ENCODE assay signal across 21 cellular contexts in genomic region chr9:36987409-36987808, GRCh38. TPM values are rescaled to one million over a fixed set of nuclear protein-coding genes. Genes with fewer than 3 reads are reported as not detected.
DNase-seq lines count a peak whose midpoint lies in the region; ATAC-seq and TF ChIP-seq lines count a peak whose summit lies in the region.
"Had no signal": no experiment of that assay in that cellular context is flagged by ENCODE, and none has a peak within 500 bp of the region (broad histone marks: within the 10 kb centered on the region; RNA-seq: fewer than 3 reads in every experiment).

No MANE protein-coding gene starts in this region.

- H3K4me3 Mint-ChIP-seq in activated naive CD4-positive, alpha-beta T cell treated with anti-CD3 and anti-CD28 coated beads, Interleukin-2, amount 50 U/mL, for 24 hours = peak overlapping the region; percentile 37
- H3K4me3 Mint-ChIP-seq in naive B cell = peak overlapping the region; percentile 72 to 91 (median 78)
- peak overlapping the region; percentile 61 to 71 for H3K4me3 Mint-ChIP-seq in stimulated activated naive CD8-positive, alpha-beta T cell treated with anti-CD3 and anti-CD28 coated beads, Interleukin-15, amount 100 ng/mL, for 72 hours
- H3K4me3 Mint-ChIP-seq: activated CD4-positive, alpha-beta T cell treated with anti-CD3 and anti-CD28 coated beads, Interleukin-2, amount 10 ng/mL, durations not matched to agents 7 days and 5 days had no signal

- peaks cover 11% of the 10 kb centered on the region for H3K9me3 Mint-ChIP-seq in activated naive CD4-positive, alpha-beta T cell treated with anti-CD3 and anti-CD28 coated beads, Interleukin-2, amount 50 U/mL, for 24 hours
- H3K9me3 Mint-ChIP-seq in naive B cell = peaks cover 0 to 11% (median 5%) of the 10 kb centered on the region in 7 donors
- H3K9me3 Mint-ChIP-seq in stimulated activated naive CD8-positive, alpha-beta T cell treated with anti-CD3 and anti-CD28 coated beads, Interleukin-15, amount 100 ng/mL, for 72 hours = peaks cover 11 to 17% of the 10 kb centered on the region in 2 donors

- ATAC-seq in naive B cell (ENCODE audit: low read depth in 2 of 2) (no peak), HG02885 (IDR thresholded peaks at IDR 0.05; ENCODE audit: poor library complexity, unreplicated experiment) (no peak)
- no peak for ATAC-seq in stimulated activated naive CD8-positive, alpha-beta T cell treated with anti-CD3 and anti-CD28 coated beads, Interleukin-15, amount 100 ng/mL, for 72 hours
- ATAC-seq: left lobe of liver had no signal

- DNase-seq in activated naive CD4-positive, alpha-beta T cell treated with Interleukin-2 at 50 U/mL for 16 hours = no peak
- DNase-seq in coronary artery (ENCODE audit: low spot score) = no peak
- no peak for DNase-seq in naive B cell
- no peak for DNase-seq in stimulated activated naive CD8-positive, alpha-beta T cell treated with anti-CD3 and anti-CD28 coated beads, Interleukin-15, amount 100 ng/mL, for 72 hours
- DNase-seq in activated CD4-positive, alpha-beta T cell treated with anti-CD3 and anti-CD28 coated beads for 1 hour = no peak
- no peak for DNase-seq in medulla oblongata (ENCODE audit: extremely low spot score)
- DNase-seq: activated CD4-positive, alpha-beta T cell treated with anti-CD3 and anti-CD28 coated beads, Interleukin-2, amount 10 ng/mL, durations not matched to agents 7 days and 5 days; activated CD8-positive, alpha-beta memory T cell treated with anti-CD3 and anti-CD28 coated beads, Interleukin-2, amount 50 U/mL, for 4 hours; amniotic stem cell; midbrain; NCI-H1417 treated with DMSO at 0.1 percent for 48 hours; NCI-H2171; NCI-H524 treated with DMSO at 0.1 percent for 48 hours; spleen; stimulated activated CD4-positive, alpha-beta T cell treated with anti-CD3 and anti-CD28 coated beads, Interleukin-4, amount 100 ng/mL, for 1 hour; T-helper 2 cell; upper lobe of left lung had no signal

- peaks cover 9% of the 10 kb centered on the region for H3K36me3 Mint-ChIP-seq in activated naive CD4-positive, alpha-beta T cell treated with anti-CD3 and anti-CD28 coated beads, Interleukin-2, amount 50 U/mL, for 24 hours
- peaks cover 15 to 41% of the 10 kb centered on the region in 2 donors for H3K36me3 Mint-ChIP-seq in naive B cell

- peak overlapping the region; percentile 25 for H3K4me3 ChIP-seq in coronary artery
- H3K4me3 ChIP-seq: upper lobe of left lung had no signal

- no peak overlapping the region for H3K27ac Mint-ChIP-seq in activated naive CD4-positive, alpha-beta T cell treated with anti-CD3 and anti-CD28 coated beads, Interleukin-2, amount 50 U/mL, for 24 hours
- peak overlapping the region; percentile 91 to 97 (median 96) for H3K27ac Mint-ChIP-seq in naive B cell
- H3K27ac Mint-ChIP-seq in stimulated activated naive CD8-positive, alpha-beta T cell treated with anti-CD3 and anti-CD28 coated beads, Interleukin-15, amount 100 ng/mL, for 72 hours = no peak overlapping the region
- H3K27ac Mint-ChIP-seq: activated CD4-positive, alpha-beta T cell treated with anti-CD3 and anti-CD28 coated beads, Interleukin-2, amount 10 ng/mL, durations not matched to agents 7 days and 5 days had no signal

- H3K27ac ChIP-seq in coronary artery = no peak overlapping the region
- H3K27ac ChIP-seq: cardiac muscle cell, upper lobe of left lung had no signal

- peaks cover 20% of the 10 kb centered on the region for H3K4me1 Mint-ChIP-seq in activated naive CD4-positive, alpha-beta T cell treated with anti-CD3 and anti-CD28 coated beads, Interleukin-2, amount 50 U/mL, for 24 hours
- H3K4me1 Mint-ChIP-seq in naive B cell = peaks cover 72 to 91% (median 89%) of the 10 kb centered on the region in 3 donors
- H3K4me1 Mint-ChIP-seq in stimulated activated naive CD8-positive, alpha-beta T cell treated with anti-CD3 and anti-CD28 coated beads, Interleukin-15, amount 100 ng/mL, for 72 hours = peaks cover 20% of the 10 kb centered on the region

- TF ChIP-seq CTCF in coronary artery (IDR thresholded peaks at IDR 0.05) = no peak

- H3K27me3 Mint-ChIP-seq in activated naive CD4-positive, alpha-beta T cell treated with anti-CD3 and anti-CD28 coated beads, Interleukin-2, amount 50 U/mL, for 24 hours = peaks cover 57% of the 10 kb centered on the region
- H3K27me3 Mint-ChIP-seq in naive B cell = no peaks in the 10 kb centered on the region
- H3K27me3 Mint-ChIP-seq in stimulated activated naive CD8-positive, alpha-beta T cell treated with anti-CD3 and anti-CD28 coated beads, Interleukin-15, amount 100 ng/mL, for 72 hours = peaks cover 77% of the 10 kb centered on the region

RNA-seq across cellular contexts. Expression of gene PAX5, which starts 46.7 kb away (rescaled TPM):
- 10 to 100 TPM; 17.1 to 83.5 (median 45.3) TPM for polyA plus RNA-seq in naive B cell (ENCODE audit: low read depth in 6 of 6)
- polyA plus RNA-seq: cardiac muscle cell had no signal

Comparison
In these comparisons a context has a peak if more than half of its experiments do, and no peak if none do; other contexts are left out.
1. H3K27ac Mint-ChIP-seq: peak in naive B cell (6 of 6); none in activated naive CD4-positive, alpha-beta T cell treated with anti-CD3 and anti-CD28 coated beads, Interleukin-2, amount 50 U/mL, for 24 hours (single experiment) and stimulated activated naive CD8-positive, alpha-beta T cell treated with anti-CD3 and anti-CD28 coated beads, Interleukin-15, amount 100 ng/mL, for 72 hours (0 of 2).
2. Peak in every context shown above with its lines, with median percentiles within 50 percentile points of each other: H3K4me3 Mint-ChIP-seq.